Comparison of ENCODE assay signal across 8 cellular contexts in genomic region chr11:65386307-65387081, GRCh38. TPM values are rescaled to one million over a fixed set of nuclear protein-coding genes. Genes with fewer than 3 reads are reported as not detected.
DNase-seq lines count a peak whose midpoint lies in the region; ATAC-seq and TF ChIP-seq lines count a peak whose summit lies in the region.

Gene FRMD8 (plus strand): TSS chr11:65386637. CDS start chr11:65387037, 400 bp downstream.

- peak within 1 kb of the TSS; percentile 81 for H3K4me2 ChIP-seq in SU-DHL-6 (ENCODE audit: low read depth, low read length, poor library complexity, severe bottlenecking)
- H3K4me2 ChIP-seq in osteoblast (ENCODE audit: insufficient read depth, low read length): peak within 1 kb of the TSS; percentile 83

- H3K9me3 Mint-ChIP-seq in activated naive CD8-positive, alpha-beta T cell (ENCODE audit: low read depth): no peaks in the 10 kb centered on the region

- peak; percentile 33 for ATAC-seq in GM19467 (IDR thresholded peaks at IDR 0.05; ENCODE audit: unreplicated experiment)

- H3K4me3 ChIP-seq in NB4 (ENCODE audit: low read depth, low read length) (peak within 1 kb of the TSS; percentile 66), SU-DHL-6 (ENCODE audit: insufficient read depth, low read length, poor library complexity, severe bottlenecking) (peak within 1 kb of the TSS; percentile 69), osteoblast (ENCODE audit: insufficient read depth, low read length) (peak within 1 kb of the TSS; percentile 79), suprapubic skin (peak within 1 kb of the TSS; percentile 74)

- 0 out of 2 replicates have a peak, but pooled peaks cover 5% of the 10 kb centered on the region for H3F3A ChIP-seq in SU-DHL-6 (ENCODE audit: insufficient read depth)

- peaks cover 62% of the 10 kb centered on the region for H3K4me1 Mint-ChIP-seq in activated naive CD8-positive, alpha-beta T cell (ENCODE audit: low read depth)

- no peak for TF ChIP-seq EP300 in suprapubic skin (IDR thresholded peaks at IDR 0.05)

- peak within 1 kb of the TSS; percentile 89 for H3K9ac ChIP-seq in SU-DHL-6 (ENCODE audit: low read length)

- H3K9me2 ChIP-seq in SU-DHL-6 (replicated peaks; ENCODE audit: insufficient read depth, low read length): no peaks in the 10 kb centered on the region

- peak within 1 kb of the TSS; percentile 93 for H3K4me3 Mint-ChIP-seq in activated naive CD8-positive, alpha-beta T cell

- H3K4me1 ChIP-seq in osteoblast (ENCODE audit: insufficient read depth, low read length) (peaks cover 53% of the 10 kb centered on the region), suprapubic skin (peaks cover 95% of the 10 kb centered on the region)

- H3K27ac ChIP-seq in SU-DHL-6 (ENCODE audit: low read depth, low read length): peak within 1 kb of the TSS; percentile 21
- H3K27ac ChIP-seq in osteoblast (ENCODE audit: low read depth, low read length): peak within 1 kb of the TSS; percentile 98
- peak within 1 kb of the TSS; percentile 96 for H3K27ac ChIP-seq in suprapubic skin

- TF ChIP-seq POLR2A in NB4 (IDR thresholded peaks at IDR 0.05; ENCODE audit: extremely low read depth, insufficient read length): peak; percentile 66
- peak in 1 of 2 donors; percentile 84 for TF ChIP-seq POLR2A in suprapubic skin (IDR thresholded peaks at IDR 0.05)

- H3K36me3 ChIP-seq in SU-DHL-6 (ENCODE audit: low read length) (no peaks in the 10 kb centered on the region), osteoblast (ENCODE audit: insufficient read depth, low read length) (peaks cover 9% of the 10 kb centered on the region), suprapubic skin (no peaks in the 10 kb centered on the region)

- H2AFZ ChIP-seq in SU-DHL-6 (ENCODE audit: low read depth, low read length, severe bottlenecking): peak within 1 kb of the TSS; percentile 62
- peak within 1 kb of the TSS; percentile 52 for H2AFZ ChIP-seq in osteoblast (ENCODE audit: low read length)

- H3K27me3 Mint-ChIP-seq in activated naive CD8-positive, alpha-beta T cell: no peaks in the 10 kb centered on the region

- TF ChIP-seq CTCF in NB4 (IDR thresholded peaks at IDR 0.05; ENCODE audit: low read depth, low read length): no peak
- TF ChIP-seq CTCF in SU-DHL-6 (IDR thresholded peaks at IDR 0.05; ENCODE audit: insufficient read depth, low read length, poor library complexity, severe bottlenecking): no peak
- TF ChIP-seq CTCF in osteoblast (IDR thresholded peaks at IDR 0.05; ENCODE audit: extremely low read depth, low read depth, low read length): no peak
- TF ChIP-seq CTCF in suprapubic skin (IDR thresholded peaks at IDR 0.05): no peak

- DNase-seq in Ammon's horn (ENCODE audit: low spot score) (peak; percentile 89), NB4 (ENCODE audit: low read depth) (peak; percentile 81), glomerular visceral epithelial cell (ENCODE audit: extremely low spot score) (peak; percentile 80), osteoblast (ENCODE audit: insufficient read length, low spot score, missing footprints) (peak; percentile 99), suprapubic skin (ENCODE audit: low spot score in 2 of 2) (peak; percentile 95 to 97)

- H3K9me3 ChIP-seq in SU-DHL-6 (ENCODE audit: insufficient read depth, low read length) (no peaks in the 10 kb centered on the region), osteoblast (ENCODE audit: low read depth, low read length) (no peaks in the 10 kb centered on the region), suprapubic skin (no peaks in the 10 kb centered on the region)

- H3K79me2 ChIP-seq in SU-DHL-6 (ENCODE audit: insufficient read depth, low read length) (peaks cover 37% of the 10 kb centered on the region), osteoblast (ENCODE audit: insufficient read depth, low read length) (peaks cover 58% of the 10 kb centered on the region)

- H4K20me1 ChIP-seq in SU-DHL-6 (ENCODE audit: low read depth, low read length): no peaks in the 10 kb centered on the region
- H4K20me1 ChIP-seq in osteoblast (ENCODE audit: insufficient read depth, low read length): peaks cover 3% of the 10 kb centered on the region

- H3K27me3 ChIP-seq in SU-DHL-6 (ENCODE audit: low read length): no peaks in the 10 kb centered on the region
- no peaks in the 10 kb centered on the region for H3K27me3 ChIP-seq in osteoblast (ENCODE audit: insufficient read depth, low read length)
- H3K27me3 ChIP-seq in suprapubic skin: no peaks in the 10 kb centered on the region

- H3K27ac Mint-ChIP-seq in activated naive CD8-positive, alpha-beta T cell: peak within 1 kb of the TSS; percentile 98

- H3K36me3 Mint-ChIP-seq in activated naive CD8-positive, alpha-beta T cell: peaks cover 2% of the 10 kb centered on the region

- WGBS in suprapubic skin: 0% methylated on average over 9 of the region's 70 CpGs

RNA-seq across cellular contexts. Expression of gene FRMD8, which starts in this region (rescaled TPM):
- 62.2 and 78.2 TPM in 2 replicates for total RNA-seq in osteoblast
- 100 to 1,000 TPM in 1 of 4 donors, 10 to 100 TPM in 3; 56.2 to 107 (median 81.5) TPM for total RNA-seq in suprapubic skin

Comparison
In these comparisons a context has a peak if more than half of its experiments do, and no peak if none do; other contexts are left out.
1. Peak in every context shown above with its lines: DNase-seq, ATAC-seq, H3K4me3 ChIP-seq and H3K27ac ChIP-seq.
2. H3K27ac ChIP-seq: peak in every context shown above with its lines; median percentile 98 in osteoblast; 96 in suprapubic skin; 21 in SU-DHL-6.